Comparison of ENCODE assay signal across 9 cellular contexts in the genomic region with DNA sequence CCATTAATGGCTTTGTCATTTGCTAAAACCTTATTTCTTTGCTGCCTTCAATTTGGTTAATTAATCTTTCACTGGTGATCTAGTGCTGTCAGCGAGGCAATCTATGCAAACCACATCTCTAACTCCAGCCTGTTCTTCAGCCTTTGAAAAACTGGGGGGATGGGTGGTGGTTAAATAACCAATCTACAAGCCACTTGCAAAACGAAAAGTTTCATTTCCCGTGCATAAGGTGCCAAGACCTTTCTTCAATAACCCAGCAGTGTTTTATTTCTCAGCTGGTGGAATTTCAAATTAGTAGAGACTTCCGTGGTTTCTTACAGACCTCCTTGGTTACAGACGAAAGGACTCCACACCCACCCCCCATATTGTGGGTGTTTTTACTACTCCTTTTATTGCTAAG.
DNase-seq lines count a peak whose midpoint lies in the region; ATAC-seq and TF ChIP-seq lines count a peak whose summit lies in the region.
"Had no signal": no experiment of that assay in that cellular context is flagged by ENCODE, and none has a peak within 500 bp of the region (broad histone marks: within the 10 kb centered on the region; RNA-seq: fewer than 3 reads in every experiment).

No MANE protein-coding gene starts in this region.

- DNase-seq in NOMO-1 treated with dmso at 0.1 percent for 144 hours (lab: John Stamatoyannopoulos, UW; ENCODE audit: unreplicated experiment) (peak; percentile 63), renal cortical epithelial cell (ENCODE audit: low read depth) (peak; percentile 49), coronary artery (ENCODE audit: low spot score) (no peak), H4 (ENCODE audit: low spot score) (no peak), NCI-H1417 treated with DMSO at 0.1 percent for 48 hours (lab: John Stamatoyannopoulos, UW) (no peak), right cardiac atrium (no peak)

- H3K4me3 ChIP-seq in coronary artery (no peak overlapping the region), right cardiac atrium (ENCODE audit: low read length) (no peak overlapping the region)
- H3K4me3 ChIP-seq: skin epidermis had no signal

- no peaks in the 10 kb centered on the region for H3K27me3 ChIP-seq in right cardiac atrium (ENCODE audit: control insufficient read depth, insufficient read depth)

- intact Hi-C loops in right cardiac atrium (cut with DNase I): no loop called here

- H3K27ac ChIP-seq in coronary artery: no peak overlapping the region
- H3K27ac ChIP-seq in right cardiac atrium (ENCODE audit: low read length): no peak overlapping the region

- no peak for TF ChIP-seq CTCF in coronary artery (IDR thresholded peaks at IDR 0.05)

- no peaks in the 10 kb centered on the region for H3K4me1 ChIP-seq in right cardiac atrium (ENCODE audit: control insufficient read depth, insufficient read depth, low read length)

- WGBS in right cardiac atrium: 46% methylated on average over 5 of the region's 5 CpGs

- ATAC-seq in GM18868 (IDR thresholded peaks at IDR 0.05; ENCODE audit: unreplicated experiment): peak; percentile 95
- ATAC-seq in HG02678 (IDR thresholded peaks at IDR 0.05; ENCODE audit: unreplicated experiment): peak; percentile 95
- no peak for ATAC-seq in right cardiac atrium

- H3K9me3 ChIP-seq in right cardiac atrium (ENCODE audit: control insufficient read depth, low read length): no peaks in the 10 kb centered on the region

Comparison
In these comparisons a context has a peak if more than half of its experiments do, and no peak if none do; other contexts are left out.
1. ATAC-seq: peak in GM18868 (single experiment) and HG02678 (single experiment); none in right cardiac atrium (0 of 2).
2. DNase-seq: peak in NOMO-1 treated with dmso at 0.1 percent for 144 hours (single experiment) and renal cortical epithelial cell (single experiment); none in coronary artery (single experiment), H4 (single experiment), NCI-H1417 treated with DMSO at 0.1 percent for 48 hours (single experiment) and right cardiac atrium (0 of 3).